8 cellular contexts compared by ENCODE assay signal in genomic region chr3:38454179-38454883, GRCh38. TPM values are rescaled to one million over a fixed set of nuclear protein-coding genes. Genes with fewer than 3 reads are reported as not detected.
A peak's percentile ranks its signal among the peaks of the same experiment; 100 is the strongest.
DNase-seq lines count a peak whose midpoint lies in the region; ATAC-seq and TF ChIP-seq lines count a peak whose summit lies in the region.

No MANE protein-coding gene starts in this region.

- H3K27ac Mint-ChIP-seq in CD14-positive monocyte (peak overlapping the region in 2 of 7 donors; percentile 25 to 83), activated B cell treated with CpG ODN at 0.5 μM for 24 hours (no peak overlapping the region), endodermal cell (peak overlapping the region; percentile 99)

- H3K9ac ChIP-seq in endodermal cell (ENCODE audit: extremely low read depth, low read length, poor library complexity, severe bottlenecking): peak overlapping the region; percentile 93

- 0% methylated on average over 20 to 77 of the region's 77 CpGs for WGBS in endodermal cell (ENCODE audit: insufficient coverage in 1 of 2, insufficient read length in 1 of 2), 2 experiments

- H3K27me3 ChIP-seq in endodermal cell (ENCODE audit: control insufficient read depth, insufficient read depth, low read length, poor library complexity, severe bottlenecking): no peaks in the 10 kb centered on the region
- H3K27me3 ChIP-seq in tibial artery: no peaks in the 10 kb centered on the region

- H3K9me3 ChIP-seq in endodermal cell (ENCODE audit: control insufficient read depth, low read length): peaks cover 29% of the 10 kb centered on the region
- no peaks in the 10 kb centered on the region for H3K9me3 ChIP-seq in mucosa of descending colon
- H3K9me3 ChIP-seq in tibial artery: no peaks in the 10 kb centered on the region

- peak; percentile 20 for TF ChIP-seq POLR2A in GM19193 (IDR thresholded peaks at IDR 0.05; ENCODE audit: extremely low read depth, insufficient read depth, insufficient read length)

- H3K36me3 ChIP-seq in endodermal cell (ENCODE audit: control insufficient read depth, insufficient read depth, low read length) (no peaks in the 10 kb centered on the region), mucosa of descending colon (ENCODE audit: low read depth) (no peaks in the 10 kb centered on the region), tibial artery (no peaks in the 10 kb centered on the region)

- H3K9me3 Mint-ChIP-seq in CD14-positive monocyte: peaks cover 7 to 22% (median 14%) of the 10 kb centered on the region in 7 donors
- H3K9me3 Mint-ChIP-seq in activated B cell treated with CpG ODN at 0.5 μM for 24 hours: no peaks in the 10 kb centered on the region
- peaks cover 23% of the 10 kb centered on the region for H3K9me3 Mint-ChIP-seq in endodermal cell

- peaks cover 0 to 3% of the 10 kb centered on the region in 2 donors for H3K36me3 Mint-ChIP-seq in CD14-positive monocyte
- peaks cover 2% of the 10 kb centered on the region for H3K36me3 Mint-ChIP-seq in activated B cell treated with CpG ODN at 0.5 μM for 24 hours (ENCODE audit: low read depth)
- H3K36me3 Mint-ChIP-seq in endodermal cell (ENCODE audit: low read depth): peaks cover 9% of the 10 kb centered on the region

- H3K4me3 Mint-ChIP-seq in CD14-positive monocyte: peak overlapping the region; percentile 91 to 98
- H3K4me3 Mint-ChIP-seq in activated B cell treated with CpG ODN at 0.5 μM for 24 hours: peak overlapping the region; percentile 92
- peak overlapping the region; percentile 97 for H3K4me3 Mint-ChIP-seq in endodermal cell

- peaks cover 9% of the 10 kb centered on the region for H3K4me1 ChIP-seq in endodermal cell (ENCODE audit: control insufficient read depth, insufficient read depth, low read length)
- H3K4me1 ChIP-seq in mucosa of descending colon (ENCODE audit: low read depth): peaks cover 28% of the 10 kb centered on the region
- H3K4me1 ChIP-seq in tibial artery: peaks cover 0 to 31% (median 22%) of the 10 kb centered on the region in 4 donors

- peaks cover 42 to 52% (median 47%) of the 10 kb centered on the region in 3 donors for H3K27me3 Mint-ChIP-seq in CD14-positive monocyte (ENCODE audit: low read depth in 3 of 3)
- H3K27me3 Mint-ChIP-seq in activated B cell treated with CpG ODN at 0.5 μM for 24 hours: peaks cover 29% of the 10 kb centered on the region
- H3K27me3 Mint-ChIP-seq in endodermal cell (ENCODE audit: insufficient read depth): peaks cover 2% of the 10 kb centered on the region

- DNase-seq in CD14-positive monocyte (ENCODE audit: low spot score) (no peak), activated B cell treated with CpG ODN at 0.5 μM for 24 hours (no peak), endodermal cell (peak; percentile 73), mucosa of descending colon (peak; percentile 71 to 81 (median 73)), tibial artery (peak in 1 of 2 donors; percentile 73)

- H3K4me3 ChIP-seq in endodermal cell (ENCODE audit: low read length) (peak overlapping the region; percentile 83), mucosa of descending colon (peak overlapping the region; percentile 55), tibial artery (peak overlapping the region; percentile 72 to 95)

- POLR2A ChIA-PET in activated B cell treated with CpG ODN at 0.5 μM for 24 hours (lab: Charles Lee): interaction anchor here (0.5 to 0.9 kb wide), 3 partner anchors 42 to 431 kb away, joined by 3 to 5 read pairs (median 3); partner anchors contain the start of genes ACAA1 and EXOG

- intact Hi-C loops in CD14-positive monocyte (cut with micrococcal nuclease) (no loop called here), activated B cell treated with CpG ODN at 0.5 μM for 24 hours (cut with micrococcal nuclease) (loop anchor here (5.0 kb wide), 1 partner anchor 43 kb away; the partner anchor contains the start of gene EXOG), mucosa of descending colon (cut with DNase I, micrococcal nuclease) (no loop called here), tibial artery (cut with DNase I; ENCODE audit: low total_unique reads) (no loop called here)

- H3K4me1 Mint-ChIP-seq in CD14-positive monocyte (peaks cover 20% of the 10 kb centered on the region), activated B cell treated with CpG ODN at 0.5 μM for 24 hours (peaks cover 14% of the 10 kb centered on the region), endodermal cell (peaks cover 33% of the 10 kb centered on the region)

- peak; percentile 30 for ATAC-seq in HG03442 (IDR thresholded peaks at IDR 0.05; ENCODE audit: unreplicated experiment)
- peak; percentile 54 for ATAC-seq in activated B cell treated with CpG ODN at 0.5 μM for 24 hours (ENCODE audit: low read depth)
- ATAC-seq in mucosa of descending colon: peak; percentile 74
- no peak for ATAC-seq in HG02840 (IDR thresholded peaks at IDR 0.05; ENCODE audit: low FRiP score, unreplicated experiment)

- CTCF ChIA-PET in activated B cell treated with CpG ODN at 0.5 μM for 24 hours (lab: Charles Lee): no interaction called here

- H3K27ac ChIP-seq in endodermal cell (ENCODE audit: low read depth, low read length): peak overlapping the region; percentile 98
- H3K27ac ChIP-seq in tibial artery: peak overlapping the region; percentile 83 to 90

- no peak for TF ChIP-seq CTCF in CD14-positive monocyte (IDR thresholded peaks at IDR 0.05)
- TF ChIP-seq CTCF in activated B cell treated with CpG ODN at 0.5 μM for 24 hours (IDR thresholded peaks at IDR 0.05): no peak
- TF ChIP-seq CTCF in endodermal cell (conservative IDR thresholded peaks at IDR 0.05): no peak
- no peak for TF ChIP-seq CTCF in mucosa of descending colon (IDR thresholded peaks at IDR 0.05)
- TF ChIP-seq CTCF in tibial artery (IDR thresholded peaks at IDR 0.05): no peak

RNA-seq across cellular contexts. Expression of gene ACVR2B, which starts 0.6 kb away (rescaled TPM):
- polyA plus RNA-seq in CD14-positive monocyte: under 1 TPM in 1 of 2 donors, not detected in 1; 0.15 TPM
- 1.4 TPM in 2 replicates for total RNA-seq in activated B cell treated with CpG ODN at 0.5 μM for 24 hours
- 100 to 1,000 TPM; 108 to 112 TPM for total RNA-seq in endodermal cell
- 41.1 TPM for polyA plus RNA-seq in endodermal cell (2013, experiment 1 of 2)
- polyA plus RNA-seq in endodermal cell (2013, experiment 2 of 2): 43.0 TPM
- total RNA-seq in mucosa of descending colon: 1 to 10 TPM; 4.3 to 9.6 (median 7.8) TPM

RNA-seq across cellular contexts. Expression of gene EXOG, which starts 41.8 kb away (rescaled TPM):
- polyA plus RNA-seq in CD14-positive monocyte: 1 to 10 TPM; 1.6 to 2.4 TPM
- total RNA-seq in activated B cell treated with CpG ODN at 0.5 μM for 24 hours: 26.8 and 32.3 TPM in 2 replicates
- total RNA-seq in endodermal cell: 10 to 100 TPM; 11.9 to 13.8 TPM
- 14.8 TPM for polyA plus RNA-seq in endodermal cell (2013, experiment 1 of 2)
- polyA plus RNA-seq in endodermal cell (2013, experiment 2 of 2): 13.3 TPM
- total RNA-seq in mucosa of descending colon: 10 to 100 TPM in 1 of 3 donors, 1 to 10 TPM in 2; 7.1 to 13.0 (median 8.7) TPM

Comparison
In these comparisons a context has a peak if more than half of its experiments do, and no peak if none do; other contexts are left out.
1. DNase-seq: peak in endodermal cell (single experiment) and mucosa of descending colon (3 of 3); none in CD14-positive monocyte (single experiment) and activated B cell treated with CpG ODN at 0.5 μM for 24 hours (single experiment).
2. RNA of gene ACVR2B, which starts 0.6 kb away (total RNA-seq): 108 to 112 TPM in endodermal cell; 4.3 to 9.6 TPM in mucosa of descending colon and 1.4 TPM in activated B cell treated with CpG ODN at 0.5 μM for 24 hours; every median in the first group is over 10 times any median in the second.
3. Peak in every context shown above with its lines, with median percentiles within 50 percentile points of each other: H3K4me3 Mint-ChIP-seq and H3K4me3 ChIP-seq.